In genomic region chr1:208093754-208094719, GRCh38 we compare ENCODE assay signal across 8 cellular contexts.
DNase-seq lines count a peak whose midpoint lies in the region; FAIRE-seq and TF ChIP-seq lines count a peak whose summit lies in the region.

No MANE protein-coding gene starts in this region.

- no peaks in the 10 kb centered on the region for H3K9me2 ChIP-seq in neural cell (ENCODE audit: insufficient read depth, low read length)

- WGBS in esophagus muscularis mucosa: 61% methylated on average over 4 of the region's 4 CpGs

- peak overlapping the region; percentile 22 for H3K9ac ChIP-seq in neural cell (ENCODE audit: low read length)

- H3K4me3 ChIP-seq in esophagus muscularis mucosa: no peak overlapping the region
- H3K4me3 ChIP-seq in neural cell (ENCODE audit: low read length): no peak overlapping the region
- H3K4me3 ChIP-seq in tibial artery: no peak overlapping the region

- no peak overlapping the region for H3K27ac ChIP-seq in esophagus muscularis mucosa (replicated peaks in 1 of 4)
- H3K27ac ChIP-seq in neural cell (ENCODE audit: low read length): peak overlapping the region; percentile 77
- H3K27ac ChIP-seq in tibial artery: no peak overlapping the region

- H3K9me3 ChIP-seq in esophagus muscularis mucosa (no peaks in the 10 kb centered on the region), neural cell (ENCODE audit: low read length) (no peaks in the 10 kb centered on the region), tibial artery (no peaks in the 10 kb centered on the region)

- H3K79me2 ChIP-seq in neural cell (replicated peaks; ENCODE audit: insufficient read depth, low read length): no peaks in the 10 kb centered on the region

- peak; percentile 53 to 71 (median 59) for TF ChIP-seq CTCF in esophagus muscularis mucosa (IDR thresholded peaks at IDR 0.05)
- peak; percentile 63 for TF ChIP-seq CTCF in neural cell (IDR thresholded peaks at IDR 0.05; ENCODE audit: poor library complexity, severe bottlenecking)
- peak; percentile 68 to 69 for TF ChIP-seq CTCF in tibial artery (IDR thresholded peaks at IDR 0.05)

- no peaks in the 10 kb centered on the region for H4K20me1 ChIP-seq in neural cell (ENCODE audit: insufficient read depth)

- intact Hi-C loops in esophagus muscularis mucosa (cut with DNase I) (loop anchor here (5.0 kb wide), 1 partner anchor 72 kb away; no protein-coding TSS in a partner anchor), tibial artery (cut with DNase I; ENCODE audit: low total_unique reads) (loop anchor here (10.0 kb wide), 1 partner anchor 69 kb away; no protein-coding TSS in a partner anchor)

- no peak for TF ChIP-seq RAD21 in neural cell (conservative IDR thresholded peaks at IDR 0.05)

- H3K27me3 ChIP-seq in esophagus muscularis mucosa (no peaks in the 10 kb centered on the region), neural cell (ENCODE audit: insufficient read depth, low read depth, low read length) (no peaks in the 10 kb centered on the region), tibial artery (no peaks in the 10 kb centered on the region)

- peak; percentile 48 for DNase-seq in COR-L47 (lab: John Stamatoyannopoulos, UW)
- DNase-seq in H54 (ENCODE audit: insufficient read length, low spot score): peak; percentile 40
- DNase-seq in NCI-H345 (lab: John Stamatoyannopoulos, UW): peak; percentile 14
- DNase-seq in activated CD8-positive, alpha-beta memory T cell treated with anti-CD3 and anti-CD28 coated beads for 48 hours (ENCODE audit: low read depth in 2 of 3, low spot score in 2 of 3): peak; percentile 17 to 48 (median 42)
- DNase-seq in esophagus muscularis mucosa (ENCODE audit: extremely low spot score): no peak
- DNase-seq in tibial artery: peak; percentile 75
- DNase-seq in OCI-M2 (lab: John Stamatoyannopoulos, UW; ENCODE audit: unreplicated experiment): no peak

- peaks cover 12 to 21% (median 19%) of the 10 kb centered on the region in 4 donors for H3K4me1 ChIP-seq in esophagus muscularis mucosa
- H3K4me1 ChIP-seq in tibial artery: peaks cover 0 to 16% (median 13%) of the 10 kb centered on the region in 4 donors

- no peak overlapping the region for H3K4me2 ChIP-seq in neural cell (ENCODE audit: low read length)

- H3K36me3 ChIP-seq in esophagus muscularis mucosa (peaks cover 17 to 85% (median 67%) of the 10 kb centered on the region in 4 donors), neural cell (ENCODE audit: insufficient read depth, low read length) (peaks cover 22% of the 10 kb centered on the region), tibial artery (peaks cover 32 to 59% (median 39%) of the 10 kb centered on the region in 3 donors)

- TF ChIP-seq EP300 in esophagus muscularis mucosa (IDR thresholded peaks at IDR 0.05): no peak
- TF ChIP-seq EP300 in neural cell (conservative IDR thresholded peaks at IDR 0.05; ENCODE audit: poor library complexity, severe bottlenecking): peak; percentile 88

- no peak overlapping the region for H2AFZ ChIP-seq in neural cell (ENCODE audit: low read depth, low read length)

- TF ChIP-seq POLR2A in H54 (IDR thresholded peaks at IDR 0.05; ENCODE audit: low read depth, low read length) (no peak), esophagus muscularis mucosa (IDR thresholded peaks at IDR 0.05; ENCODE audit: low read depth) (no peak)

- FAIRE-seq in H54 (lab: Jason Lieb, UNC): no peak

- no peaks in the 10 kb centered on the region for H3F3A ChIP-seq in neural cell (ENCODE audit: insufficient read depth, low read length, poor library complexity, severe bottlenecking)

TF ChIP-seq in neural cell, 6 proteins besides CTCF, POLR2A, EP300 and RAD21:
- TF ChIP-seq MXI1 (conservative IDR thresholded peaks at IDR 0.05; ENCODE audit: poor library complexity, severe bottlenecking) (peak; percentile 53), REST (IDR thresholded peaks at IDR 0.05; ENCODE audit: borderline replicate concordance) (no peak), SMC3 (conservative IDR thresholded peaks at IDR 0.05; ENCODE audit: poor library complexity) (peak; percentile 46), TAF1 (IDR thresholded peaks at IDR 0.05; ENCODE audit: low read depth) (no peak), POLR2AphosphoS5 (IDR thresholded peaks at IDR 0.05) (no peak), EZH2 (IDR thresholded peaks at IDR 0.05; ENCODE audit: borderline replicate concordance, insufficient read depth, low read length, poor library complexity, severe bottlenecking) (no peak)

Comparison
In these comparisons a context has a peak if more than half of its experiments do, and no peak if none do; other contexts are left out.
1. DNase-seq: peak in COR-L47 (single experiment), H54 (single experiment), NCI-H345 (single experiment), activated CD8-positive, alpha-beta memory T cell treated with anti-CD3 and anti-CD28 coated beads for 48 hours (3 of 3) and tibial artery (2 of 2); none in esophagus muscularis mucosa (single experiment) and OCI-M2 (single experiment).
2. Peak in every context shown above with its lines, with median percentiles within 50 percentile points of each other: CTCF ChIP-seq.